In the genomic region with DNA sequence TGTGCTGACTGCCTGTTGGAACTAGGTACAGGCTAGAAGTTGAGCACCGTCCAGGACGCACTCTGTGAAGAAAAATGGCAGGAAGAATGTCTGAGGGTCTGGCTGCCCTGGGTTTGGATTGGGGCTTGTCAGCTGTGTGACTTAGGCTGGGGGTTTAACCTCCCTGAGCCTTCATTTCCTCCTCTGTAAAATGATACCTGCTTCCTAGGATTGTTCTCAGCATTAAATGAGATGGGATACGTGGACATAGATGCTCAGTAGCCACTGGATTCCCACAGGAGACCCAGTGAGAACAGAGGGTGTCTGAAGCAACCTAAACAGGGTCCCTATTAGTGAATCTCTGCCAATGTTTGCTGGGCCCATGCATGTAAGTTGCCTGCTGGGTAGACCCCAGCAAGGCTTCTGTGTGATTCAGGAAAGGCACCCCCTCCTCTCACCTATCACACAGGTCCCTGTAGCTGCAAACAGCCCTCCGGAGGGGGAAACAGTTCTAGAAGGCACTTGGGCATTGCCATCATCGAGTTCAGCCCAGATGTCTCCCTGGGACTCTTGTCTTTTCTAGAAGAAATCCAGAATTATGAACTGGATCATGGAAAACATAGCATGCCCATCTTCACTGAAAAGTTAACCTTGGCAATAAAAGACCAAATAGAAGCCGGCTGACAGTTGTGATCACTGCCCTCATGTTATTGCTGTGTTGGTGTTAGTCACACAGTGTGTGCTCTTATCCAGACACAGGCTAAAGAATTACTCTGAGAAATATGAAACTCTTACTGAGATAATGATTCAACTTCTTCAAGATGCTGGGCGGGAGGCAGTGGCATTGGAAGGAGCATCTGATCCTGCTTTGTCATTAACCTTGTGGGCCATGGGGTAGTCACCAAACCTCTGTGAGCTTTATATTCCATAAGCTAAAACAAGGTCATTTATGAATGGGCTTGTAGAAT, we compare ENCODE assay signal across 12 cellular contexts.
DNase-seq lines count a peak whose midpoint lies in the region; ATAC-seq and TF ChIP-seq lines count a peak whose summit lies in the region.
"Had no signal": no experiment of that assay in that cellular context is flagged by ENCODE, and none has a peak within 500 bp of the region (broad histone marks: within the 10 kb centered on the region; RNA-seq: fewer than 3 reads in every experiment).

No MANE protein-coding gene starts in this region.

- POLR2A ChIA-PET in Caco-2 (lab: Charles Lee) (no interaction called here), PC-3 (lab: Charles Lee; ENCODE audit: unreplicated experiment) (interaction anchor here (0.6 kb wide), 2 partner anchors 15 to 297 kb away, joined by 3 read pairs; no protein-coding TSS in a partner anchor)

- H3K4me1 ChIP-seq in Caco-2 (peaks cover 60% of the 10 kb centered on the region), PC-3 (ENCODE audit: insufficient read depth, low read length) (peaks cover 76% of the 10 kb centered on the region), adrenal gland (replicated peaks in 1 of 2) (peaks cover 14 to 41% of the 10 kb centered on the region in 2 donors)

- TF ChIP-seq POLR2A in adrenal gland (IDR thresholded peaks at IDR 0.05) = no peak

- no peaks in the 10 kb centered on the region for H3F3A ChIP-seq in PC-3 (ENCODE audit: low read length, unreplicated experiment)

- H3K27ac ChIP-seq in PC-3 (ENCODE audit: low read length) = peak overlapping the region; percentile 83
- peak overlapping the region in 1 of 5 donors; percentile 61 for H3K27ac ChIP-seq in adrenal gland

- H3K9ac ChIP-seq in PC-3 (ENCODE audit: low read length) = peak overlapping the region; percentile 32; the same call in 1 of the 2 replicates

- intact Hi-C loops in Caco-2 (cut with micrococcal nuclease; ENCODE audit: unreplicated experiment) (no loop called here), PC-3 (cut with micrococcal nuclease) (loop anchor here (1.0 kb wide), 2 partner anchors 18 to 117 kb away; no protein-coding TSS in a partner anchor), adrenal gland (cut with DNase I) (no loop called here)

- no peaks in the 10 kb centered on the region for H3K27me3 Mint-ChIP-seq in Caco-2 (ENCODE audit: insufficient read depth, unreplicated experiment)
- H3K27me3 Mint-ChIP-seq in progenitor cell of endocrine pancreas = no peaks in the 10 kb centered on the region
- H3K27me3 Mint-ChIP-seq in stimulated activated memory B cell treated with anti-CD40 and anti-IgM and Interleukin-4, amounts not matched to agents 10 μg/mL and 1 μg/mL and 100 μg/mL, for 72 hours = peaks cover 64% of the 10 kb centered on the region

- ATAC-seq in PC-3 = peak; percentile 64
- no peak for ATAC-seq in stimulated activated memory B cell treated with anti-CD40 and anti-IgM and Interleukin-4, amounts not matched to agents 10 μg/mL and 1 μg/mL and 100 μg/mL, for 72 hours
- ATAC-seq: activated CD4-positive, CD25-positive, alpha-beta regulatory T cell treated with anti-CD3 and anti-CD28 coated beads, Interleukin-2, amount 50 U/mL, for 24 hours had no signal

- H2AFZ ChIP-seq in PC-3 (ENCODE audit: low read length) = no peak overlapping the region

- H3K4me3 Mint-ChIP-seq in Caco-2 (ENCODE audit: unreplicated experiment) (no peak overlapping the region), progenitor cell of endocrine pancreas (ENCODE audit: low read depth) (no peak overlapping the region)
- no peak overlapping the region for H3K4me3 Mint-ChIP-seq in stimulated activated memory B cell treated with anti-CD40 and anti-IgM and Interleukin-4, amounts not matched to agents 10 μg/mL and 1 μg/mL and 100 μg/mL, for 72 hours

- no peaks in the 10 kb centered on the region for H3K36me3 Mint-ChIP-seq in Caco-2 (ENCODE audit: insufficient read depth, unreplicated experiment)
- no peaks in the 10 kb centered on the region for H3K36me3 Mint-ChIP-seq in progenitor cell of endocrine pancreas (ENCODE audit: insufficient read depth)
- H3K36me3 Mint-ChIP-seq in stimulated activated memory B cell treated with anti-CD40 and anti-IgM and Interleukin-4, amounts not matched to agents 10 μg/mL and 1 μg/mL and 100 μg/mL, for 72 hours = no peaks in the 10 kb centered on the region
- H3K36me3 Mint-ChIP-seq: activated naive CD4-positive, alpha-beta T cell treated with anti-CD3 and anti-CD28 coated beads, Interleukin-2, amount 50 U/mL, for 72 hours had no signal

- DNase-seq in Caco-2 (no peak), PC-3 (peak; percentile 79), epithelial cell of proximal tubule (ENCODE audit: low read depth) (no peak), progenitor cell of endocrine pancreas (ENCODE audit: low spot score, unreplicated experiment) (no peak), NCI-H146 treated with DMSO at 0.1 percent for 48 hours (lab: John Stamatoyannopoulos, UW; ENCODE audit: unreplicated experiment) (no peak), adrenal gland (no peak), NCI-H2107 (lab: John Stamatoyannopoulos, UW) (no peak)
- DNase-seq: glutamatergic neuron; NK-92 treated with Interleukin-12 subunit alpha and Interleukin-12 subunit beta, amount 100 ng/mL, for 24 hours had no signal

- TF ChIP-seq CTCF in Caco-2 (IDR thresholded peaks at IDR 0.05; ENCODE audit: insufficient read depth in 1 of 2, low read depth in 1 of 2, low read length in 1 of 2, severe bottlenecking in 1 of 2, unreplicated experiment in 1 of 2) = no peak
- no peak for TF ChIP-seq CTCF in PC-3 (conservative IDR thresholded peaks at IDR 0.05; ENCODE audit: low read depth, low read length)
- no peak for TF ChIP-seq CTCF in epithelial cell of proximal tubule (conservative IDR thresholded peaks at IDR 0.05; ENCODE audit: low read depth, low read length)
- no peak for TF ChIP-seq CTCF in progenitor cell of endocrine pancreas (IDR thresholded peaks at IDR 0.05; ENCODE audit: unreplicated experiment)
- no peak for TF ChIP-seq CTCF in adrenal gland (IDR thresholded peaks at IDR 0.05)

- H3K9me3 Mint-ChIP-seq in Caco-2 (ENCODE audit: unreplicated experiment) (no peaks in the 10 kb centered on the region), progenitor cell of endocrine pancreas (ENCODE audit: low read depth) (no peaks in the 10 kb centered on the region)
- H3K9me3 Mint-ChIP-seq in stimulated activated memory B cell treated with anti-CD40 and anti-IgM and Interleukin-4, amounts not matched to agents 10 μg/mL and 1 μg/mL and 100 μg/mL, for 72 hours = no peaks in the 10 kb centered on the region
- H3K9me3 Mint-ChIP-seq: activated naive CD4-positive, alpha-beta T cell treated with anti-CD3 and anti-CD28 coated beads, Interleukin-2, amount 50 U/mL, for 72 hours had no signal

- CTCF ChIA-PET in Caco-2 (lab: Charles Lee) (no interaction called here), PC-3 (lab: Charles Lee) (no interaction called here)

- H3K27ac Mint-ChIP-seq in Caco-2 (ENCODE audit: unreplicated experiment) (peak overlapping the region; percentile 48), progenitor cell of endocrine pancreas (peak overlapping the region; percentile 95)
- no peak overlapping the region for H3K27ac Mint-ChIP-seq in stimulated activated memory B cell treated with anti-CD40 and anti-IgM and Interleukin-4, amounts not matched to agents 10 μg/mL and 1 μg/mL and 100 μg/mL, for 72 hours
- H3K27ac Mint-ChIP-seq: activated naive CD4-positive, alpha-beta T cell treated with anti-CD3 and anti-CD28 coated beads, Interleukin-2, amount 50 U/mL, for 72 hours had no signal

- H3K79me2 ChIP-seq in PC-3 (ENCODE audit: low read length) = peaks cover 30% of the 10 kb centered on the region

- no peaks in the 10 kb centered on the region for H3K9me3 ChIP-seq in Caco-2
- no peaks in the 10 kb centered on the region for H3K9me3 ChIP-seq in PC-3 (ENCODE audit: low read length)
- no peaks in the 10 kb centered on the region for H3K9me3 ChIP-seq in adrenal gland (replicated peaks in 1 of 3)

- H3K4me1 Mint-ChIP-seq in Caco-2 (ENCODE audit: low read depth, unreplicated experiment) = peaks cover 27% of the 10 kb centered on the region
- H3K4me1 Mint-ChIP-seq in progenitor cell of endocrine pancreas (ENCODE audit: low read depth) = peaks cover 65% of the 10 kb centered on the region
- H3K4me1 Mint-ChIP-seq in stimulated activated memory B cell treated with anti-CD40 and anti-IgM and Interleukin-4, amounts not matched to agents 10 μg/mL and 1 μg/mL and 100 μg/mL, for 72 hours = peaks cover 8% of the 10 kb centered on the region

- no TSS peak for BruUV-seq in Caco-2 (replicated peaks; lab: Mats Ljungman, UMichigan)
- BruUV-seq in PC-3 (replicated peaks; lab: Mats Ljungman, UMichigan) = TSS peak; percentile 68

- H3K36me3 ChIP-seq in Caco-2 (ENCODE audit: control insufficient read depth, insufficient read depth, low read length) = no peaks in the 10 kb centered on the region; the same call in 1 of the 2 replicates
- H3K36me3 ChIP-seq in PC-3 (ENCODE audit: low read depth, low read length) = no peaks in the 10 kb centered on the region
- H3K36me3 ChIP-seq in adrenal gland (replicated peaks in 1 of 2) = no peaks in the 10 kb centered on the region

- H3K4me3 ChIP-seq in Caco-2 (ENCODE audit: low read depth, low read length) (no peak overlapping the region), PC-3 (ENCODE audit: low read length) (peak overlapping the region; percentile 28; the same call in 1 of the 2 replicates), epithelial cell of proximal tubule (ENCODE audit: low read depth, low read length) (peak overlapping the region; percentile 23), adrenal gland (no peak overlapping the region)

- H3K9me2 ChIP-seq in PC-3 (replicated peaks; ENCODE audit: low read length) = no peaks in the 10 kb centered on the region

- peak overlapping the region; percentile 71 for H3K4me2 ChIP-seq in PC-3 (ENCODE audit: low read length)

- H3K27me3 ChIP-seq in Caco-2 (replicated peaks; ENCODE audit: control insufficient read depth, insufficient read depth, low read length) = no peaks in the 10 kb centered on the region
- no peaks in the 10 kb centered on the region for H3K27me3 ChIP-seq in PC-3 (ENCODE audit: low read length)
- no peaks in the 10 kb centered on the region for H3K27me3 ChIP-seq in adrenal gland

- 60 to 77% (median 67%) methylated on average over 6 to 7 of the region's 7 CpGs for WGBS in adrenal gland, 4 donors

- H4K20me1 ChIP-seq in PC-3 (ENCODE audit: low read length) = no peaks in the 10 kb centered on the region

Comparison
In these comparisons a context has a peak if more than half of its experiments do, and no peak if none do; other contexts are left out.
1. H3K4me3 ChIP-seq: peak in PC-3 (single experiment) and epithelial cell of proximal tubule (single experiment); none in Caco-2 (single experiment) and adrenal gland (0 of 4).